In genomic region chr11:132365650-132366049, GRCh38 we compare ENCODE assay signal across 27 cellular contexts.
"Had no signal": no experiment of that assay in that cellular context is flagged by ENCODE, and none has a peak within 500 bp of the region (broad histone marks: within the 10 kb centered on the region; RNA-seq: fewer than 3 reads in every experiment).

No MANE protein-coding gene starts in this region.

- H3K4me1 ChIP-seq: adrenal gland, body of pancreas, colonic mucosa, esophagus squamous epithelium had no signal

- H3K4me1 Mint-ChIP-seq: activated naive CD4-positive, alpha-beta T cell treated with anti-CD3 and anti-CD28 coated beads, Interleukin-2, amount 50 U/mL, for 24 hours; activated naive CD8-positive, alpha-beta T cell treated with anti-CD3 and anti-CD28 coated beads for 36 hours; activated naive CD8-positive, alpha-beta T cell treated with anti-CD3 and anti-CD28 coated beads, Interleukin-2, amount 50 U/mL, for 24 hours had no signal

- H3K27me3 Mint-ChIP-seq: activated CD8-positive, alpha-beta T cell treated with anti-CD3 and anti-CD28 coated beads for 36 hours; activated naive CD8-positive, alpha-beta T cell treated with anti-CD3 and anti-CD28 coated beads, Interleukin-2, amount 50 U/mL, for 24 hours had no signal

- DNase-seq: activated CD4-positive, alpha-beta T cell treated with anti-CD3 and anti-CD28 coated beads for 36 hours; activated CD4-positive, alpha-beta T cell treated with anti-CD3 and anti-CD28 coated beads, Interleukin-2, amount 50 U/mL, for 1 hour; activated CD4-positive, alpha-beta T cell treated with anti-CD3 and anti-CD28 coated beads, Interleukin-2, amount 50 U/mL, for 48 hours; activated CD4-positive, CD25-positive, alpha-beta regulatory T cell; activated CD4-positive, CD25-positive, alpha-beta regulatory T cell treated with anti-CD3 and anti-CD28 coated beads, Interleukin-2, amount 50 U/mL, for 72 hours; activated CD8-positive, alpha-beta memory T cell treated with anti-CD3 and anti-CD28 coated beads for 24 hours; activated CD8-positive, alpha-beta T cell treated with anti-CD3 and anti-CD28 coated beads for 36 hours; activated effector memory CD4-positive, alpha-beta T cell treated with anti-CD3 and anti-CD28 coated beads, Interleukin-2, amount 50 U/mL, for 16 hours; activated naive CD4-positive, alpha-beta T cell treated with anti-CD3 and anti-CD28 coated beads for 36 hours; activated naive CD8-positive, alpha-beta T cell treated with anti-CD3 and anti-CD28 coated beads for 36 hours; activated naive CD8-positive, alpha-beta T cell treated with anti-CD3 and anti-CD28 coated beads, Interleukin-2, amount 50 U/mL, for 24 hours; activated T-cell treated with anti-CD3 and anti-CD28 coated beads, Interleukin-2, amount 50 U/mL, for 4 hours; adrenal gland; amygdala; aorta; body of pancreas; central memory CD4-positive, alpha-beta T cell; cerebellar nuclear complex; colonic mucosa; effector CD8-positive, alpha-beta T cell; esophagus squamous epithelium; head of caudate nucleus; T-helper 2 cell had no signal

- H3K27ac ChIP-seq: adrenal gland, body of pancreas, cardiac muscle cell, colonic mucosa, epithelial cell of prostate, esophagus squamous epithelium had no signal

- H3K36me3 ChIP-seq: adrenal gland, cardiac muscle cell, colonic mucosa, esophagus squamous epithelium had no signal

- H3K4me3 Mint-ChIP-seq: activated CD4-positive, alpha-beta T cell treated with anti-CD3 and anti-CD28 coated beads for 36 hours; activated CD8-positive, alpha-beta T cell treated with anti-CD3 and anti-CD28 coated beads for 36 hours; activated naive CD4-positive, alpha-beta T cell treated with anti-CD3 and anti-CD28 coated beads for 36 hours; activated naive CD4-positive, alpha-beta T cell treated with anti-CD3 and anti-CD28 coated beads, Interleukin-2, amount 50 U/mL, for 24 hours; activated naive CD8-positive, alpha-beta T cell treated with anti-CD3 and anti-CD28 coated beads for 36 hours; activated naive CD8-positive, alpha-beta T cell treated with anti-CD3 and anti-CD28 coated beads, Interleukin-2, amount 50 U/mL, for 24 hours; activated T-cell treated with anti-CD3 and anti-CD28 coated beads, Interleukin-2, amount 50 U/mL, for 4 hours had no signal

- H3K9me3 ChIP-seq: adrenal gland, body of pancreas, colonic mucosa, esophagus squamous epithelium had no signal

- H3K36me3 Mint-ChIP-seq: activated naive CD4-positive, alpha-beta T cell treated with anti-CD3 and anti-CD28 coated beads, Interleukin-2, amount 50 U/mL, for 24 hours; activated naive CD8-positive, alpha-beta T cell treated with anti-CD3 and anti-CD28 coated beads for 36 hours had no signal

- H3K27ac Mint-ChIP-seq: activated CD4-positive, alpha-beta T cell treated with anti-CD3 and anti-CD28 coated beads for 36 hours; activated CD8-positive, alpha-beta T cell treated with anti-CD3 and anti-CD28 coated beads for 36 hours; activated naive CD4-positive, alpha-beta T cell treated with anti-CD3 and anti-CD28 coated beads for 36 hours; activated naive CD4-positive, alpha-beta T cell treated with anti-CD3 and anti-CD28 coated beads, Interleukin-2, amount 50 U/mL, for 24 hours; activated naive CD8-positive, alpha-beta T cell treated with anti-CD3 and anti-CD28 coated beads for 36 hours; activated naive CD8-positive, alpha-beta T cell treated with anti-CD3 and anti-CD28 coated beads, Interleukin-2, amount 50 U/mL, for 24 hours; activated T-helper 2 cell treated with anti-CD3 and anti-CD28 coated beads, Interferon-gamma antibody, Interleukin-2, Interleukin-4, amounts not matched to agents 10 μg/mL and 5 μg/mL and 100 μg/mL, durations not matched to agents 14 hours and 24 hours and 36 hours had no signal

- ATAC-seq: activated CD4-positive, alpha-beta T cell treated with anti-CD3 and anti-CD28 coated beads for 36 hours; activated CD8-positive, alpha-beta T cell treated with anti-CD3 and anti-CD28 coated beads for 36 hours; activated naive CD8-positive, alpha-beta T cell treated with anti-CD3 and anti-CD28 coated beads, Interleukin-2, amount 50 U/mL, for 24 hours; activated T-cell treated with anti-CD3 and anti-CD28 coated beads, Interleukin-2, amount 50 U/mL, for 4 hours; body of pancreas had no signal

- H3K4me3 ChIP-seq: body of pancreas, cardiac muscle cell, colonic mucosa, esophagus squamous epithelium had no signal

- H3K27me3 ChIP-seq: adrenal gland, body of pancreas, cardiac muscle cell, colonic mucosa, esophagus squamous epithelium had no signal

- H3K9me3 Mint-ChIP-seq: activated CD8-positive, alpha-beta T cell treated with anti-CD3 and anti-CD28 coated beads for 36 hours had no signal
